10 cellular contexts compared by ENCODE assay signal in genomic region chr17:73155410-73156165, GRCh38. TPM values are rescaled to one million over a fixed set of nuclear protein-coding genes. Genes with fewer than 3 reads are reported as not detected.
A peak's percentile ranks its signal among the peaks of the same experiment; 100 is the strongest.
DNase-seq lines count a peak whose midpoint lies in the region; ATAC-seq, FAIRE-seq and TF ChIP-seq lines count a peak whose summit lies in the region.
"Had no signal": no experiment of that assay in that cellular context is flagged by ENCODE, and none has a peak within 500 bp of the region (broad histone marks: within the 10 kb centered on the region; RNA-seq: fewer than 3 reads in every experiment).

No MANE protein-coding gene starts in this region.

- no peak overlapping the region for H3K4me3 ChIP-seq in PC-9

- H3K79me2 ChIP-seq in PC-9 (ENCODE audit: low read depth): no peaks in the 10 kb centered on the region

- CTCF ChIA-PET in PC-9 (lab: Charles Lee): interaction anchor here (1.4 to 1.7 kb wide), 2 partner anchors 171 to 428 kb away, joined by 4 to 8 read pairs; no protein-coding TSS in a partner anchor

- no peaks in the 10 kb centered on the region for H3K9me2 ChIP-seq in PC-9 (ENCODE audit: insufficient read depth)

- ATAC-seq in GM18868 (IDR thresholded peaks at IDR 0.05; ENCODE audit: unreplicated experiment) (peak; percentile 1), HG03025 (IDR thresholded peaks at IDR 0.05; ENCODE audit: low FRiP score, unreplicated experiment) (peak; percentile 21), GM18505 (IDR thresholded peaks at IDR 0.05; ENCODE audit: unreplicated experiment) (no peak)

- peaks cover 4% of the 10 kb centered on the region for H3K27me3 Mint-ChIP-seq in nephron progenitor cell (ENCODE audit: low read depth, poor library complexity)
- H3K27me3 Mint-ChIP-seq in activated T-helper 2 cell treated with anti-CD3 and anti-CD28 coated beads, Interferon-gamma antibody, Interleukin-2, Interleukin-4, amounts not matched to agents 10 μg/mL and 5 μg/mL and 100 μg/mL, durations not matched to agents 14 hours and 24 hours and 36 hours (ENCODE audit: low read depth): peaks cover 16% of the 10 kb centered on the region

- FAIRE-seq in D721Med (lab: Jason Lieb, UNC): no peak
- FAIRE-seq: small intestine had no signal

- no peaks in the 10 kb centered on the region for H3K36me3 ChIP-seq in PC-9 (ENCODE audit: low read depth)

- DNase-seq in PC-9: no peak
- DNase-seq in nephron progenitor cell: peak; percentile 52
- no peak for DNase-seq in activated T-helper 2 cell treated with anti-CD3 and anti-CD28 coated beads, Interferon-gamma antibody, Interleukin-2, Interleukin-4, amounts not matched to agents 10 μg/mL and 5 μg/mL and 100 μg/mL, durations not matched to agents 14 hours and 24 hours and 36 hours (ENCODE audit: low spot score)
- DNase-seq in D721Med (ENCODE audit: insufficient read length, low spot score): no peak
- DNase-seq in superior temporal gyrus (ENCODE audit: extremely low spot score): no peak

- no peak for TF ChIP-seq POLR2A in GM18505 (IDR thresholded peaks at IDR 0.05; ENCODE audit: borderline replicate concordance, extremely low read depth, insufficient read depth, insufficient read length)

- H2AFZ ChIP-seq in PC-9: peak overlapping the region; percentile 20; the same call in 1 of the 2 replicates

- no peaks in the 10 kb centered on the region for H3F3A ChIP-seq in PC-9 (ENCODE audit: insufficient read depth, low read depth)

- H3K27me3 ChIP-seq in PC-9 (ENCODE audit: insufficient read depth, low read depth): no peaks in the 10 kb centered on the region

- BruUV-seq in PC-9 (replicated peaks; lab: Mats Ljungman, UMichigan): no TSS peak

- POLR2A ChIA-PET in PC-9 (lab: Charles Lee; ENCODE audit: unreplicated experiment): no interaction called here

- TF ChIP-seq CTCF in PC-9 (conservative IDR thresholded peaks at IDR 0.05) (no peak), nephron progenitor cell (IDR thresholded peaks at IDR 0.05) (no peak), D721Med (IDR thresholded peaks at IDR 0.05; ENCODE audit: insufficient read depth, missing control alignments) (no peak)

- H3K4me3 Mint-ChIP-seq in nephron progenitor cell: no peak overlapping the region
- no peak overlapping the region for H3K4me3 Mint-ChIP-seq in activated T-helper 2 cell treated with anti-CD3 and anti-CD28 coated beads, Interferon-gamma antibody, Interleukin-2, Interleukin-4, amounts not matched to agents 10 μg/mL and 5 μg/mL and 100 μg/mL, durations not matched to agents 14 hours and 24 hours and 36 hours (ENCODE audit: low read depth)

- intact Hi-C loops in PC-9 (cut with micrococcal nuclease; ENCODE audit: unreplicated experiment): no loop called here
- intact Hi-C loops in activated T-helper 2 cell treated with anti-CD3 and anti-CD28 coated beads, Interferon-gamma antibody, Interleukin-2, Interleukin-4, amounts not matched to agents 10 μg/mL and 5 μg/mL and 100 μg/mL, durations not matched to agents 14 hours and 24 hours and 36 hours (cut with micrococcal nuclease): loop anchor here (1.0 to 2.0 kb wide), 3 partner anchors 169 to 599 kb away; no protein-coding TSS in a partner anchor

- no peak overlapping the region for H3K27ac Mint-ChIP-seq in nephron progenitor cell
- no peak overlapping the region for H3K27ac Mint-ChIP-seq in activated T-helper 2 cell treated with anti-CD3 and anti-CD28 coated beads, Interferon-gamma antibody, Interleukin-2, Interleukin-4, amounts not matched to agents 10 μg/mL and 5 μg/mL and 100 μg/mL, durations not matched to agents 14 hours and 24 hours and 36 hours

- peaks cover 15% of the 10 kb centered on the region for H3K9me3 Mint-ChIP-seq in nephron progenitor cell
- no peaks in the 10 kb centered on the region for H3K9me3 Mint-ChIP-seq in activated T-helper 2 cell treated with anti-CD3 and anti-CD28 coated beads, Interferon-gamma antibody, Interleukin-2, Interleukin-4, amounts not matched to agents 10 μg/mL and 5 μg/mL and 100 μg/mL, durations not matched to agents 14 hours and 24 hours and 36 hours

- no peaks in the 10 kb centered on the region for H3K4me1 ChIP-seq in PC-9 (replicated peaks; ENCODE audit: insufficient read depth)

- H3K36me3 Mint-ChIP-seq in nephron progenitor cell (ENCODE audit: low read depth): no peaks in the 10 kb centered on the region
- H3K36me3 Mint-ChIP-seq in activated T-helper 2 cell treated with anti-CD3 and anti-CD28 coated beads, Interferon-gamma antibody, Interleukin-2, Interleukin-4, amounts not matched to agents 10 μg/mL and 5 μg/mL and 100 μg/mL, durations not matched to agents 14 hours and 24 hours and 36 hours (ENCODE audit: low read depth): no peaks in the 10 kb centered on the region

- no peaks in the 10 kb centered on the region for H4K20me1 ChIP-seq in PC-9 (ENCODE audit: insufficient read depth)

- H3K27ac ChIP-seq in PC-9: no peak overlapping the region

- peaks cover 39% of the 10 kb centered on the region for H3K4me1 Mint-ChIP-seq in nephron progenitor cell
- peaks cover 8% of the 10 kb centered on the region for H3K4me1 Mint-ChIP-seq in activated T-helper 2 cell treated with anti-CD3 and anti-CD28 coated beads, Interferon-gamma antibody, Interleukin-2, Interleukin-4, amounts not matched to agents 10 μg/mL and 5 μg/mL and 100 μg/mL, durations not matched to agents 14 hours and 24 hours and 36 hours (ENCODE audit: low read depth)

- no peaks in the 10 kb centered on the region for H3K9me3 ChIP-seq in PC-9 (ENCODE audit: insufficient read depth, low read depth)

- H3K4me2 ChIP-seq in PC-9: peak overlapping the region; percentile 37; the same call in 1 of the 2 replicates

RNA-seq across cellular contexts. Expression of gene SSTR2, which starts 9.2 kb away (rescaled TPM):
- total RNA-seq in PC-9 (2021): not detected in 2 replicates
- total RNA-seq in activated T-helper 2 cell treated with anti-CD3 and anti-CD28 coated beads, Interferon-gamma antibody, Interleukin-2, Interleukin-4, amounts not matched to agents 10 μg/mL and 5 μg/mL and 100 μg/mL, durations not matched to agents 14 hours and 24 hours and 36 hours: 0.91 and 0.97 TPM in 2 replicates
- total RNA-seq: endothelial cell of umbilical vein had no signal

RNA-seq across cellular contexts. Expression of gene COG1, which starts 37.3 kb away (rescaled TPM):
- 24.8 and 25.6 TPM in 2 replicates for total RNA-seq in PC-9 (2021)
- 31.4 and 31.5 TPM in 2 replicates for total RNA-seq in activated T-helper 2 cell treated with anti-CD3 and anti-CD28 coated beads, Interferon-gamma antibody, Interleukin-2, Interleukin-4, amounts not matched to agents 10 μg/mL and 5 μg/mL and 100 μg/mL, durations not matched to agents 14 hours and 24 hours and 36 hours
